Comparison of ENCODE assay signal across 8 cellular contexts in the genomic region with DNA sequence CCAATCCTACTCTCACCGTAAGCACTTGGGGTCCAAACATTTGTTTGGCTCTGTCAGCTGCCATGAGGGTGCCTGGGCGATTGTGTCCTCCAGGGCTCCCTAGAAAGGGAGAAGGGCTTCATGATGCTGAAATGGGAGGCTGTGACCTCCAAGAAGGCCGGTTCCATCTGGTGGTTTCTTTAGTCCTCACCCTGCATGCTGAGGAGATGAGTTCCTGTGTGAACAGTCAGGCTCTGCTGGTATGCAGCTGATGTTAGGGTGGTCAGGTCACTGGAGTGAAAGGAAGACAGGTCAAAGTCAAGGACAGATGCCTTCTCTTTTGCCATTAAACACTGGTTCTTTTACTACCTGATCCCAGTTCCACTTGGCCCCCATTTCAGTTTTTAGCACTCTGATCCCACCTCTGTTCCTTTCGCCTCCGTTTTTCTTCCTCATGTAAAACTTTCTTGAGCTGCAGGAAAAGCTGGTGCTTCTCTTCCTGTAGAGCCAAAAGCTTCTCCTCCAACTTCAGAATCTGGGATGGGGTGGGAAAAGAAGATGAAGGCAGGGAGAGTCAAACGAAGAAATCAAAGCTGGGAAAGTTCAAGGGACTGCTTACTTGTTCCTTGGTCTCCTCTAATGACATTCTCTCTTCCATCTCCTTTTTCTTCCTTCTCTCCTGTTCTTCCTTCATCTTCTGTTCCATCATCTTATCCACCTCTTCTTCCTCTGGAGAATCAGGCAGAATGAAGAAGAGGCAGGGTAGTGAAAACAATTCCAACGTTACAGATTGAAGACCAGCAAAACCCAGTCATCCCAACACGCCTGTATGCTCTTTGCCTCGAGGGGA. TPM values are rescaled to one million over a fixed set of nuclear protein-coding genes. Genes with fewer than 3 reads are reported as not detected.
DNase-seq lines count a peak whose midpoint lies in the region; ATAC-seq, FAIRE-seq and TF ChIP-seq lines count a peak whose summit lies in the region.

No MANE protein-coding gene starts in this region.

- DNase-seq in GM12864 (ENCODE audit: low read depth) = no peak
- peak; percentile 41 for DNase-seq in RCC 7860 (ENCODE audit: low spot score)
- DNase-seq in epithelial cell of prostate (ENCODE audit: low read depth, low spot score) = no peak
- no peak for DNase-seq in progenitor cell of endocrine pancreas (ENCODE audit: low spot score, unreplicated experiment)
- DNase-seq in NCI-H748 treated with DMSO at 0.1 percent for 48 hours (lab: John Stamatoyannopoulos, UW) = no peak
- DNase-seq in NCI-H2081 (lab: John Stamatoyannopoulos, UW) = no peak

- no peaks in the 10 kb centered on the region for H3K27me3 Mint-ChIP-seq in progenitor cell of endocrine pancreas

- no peaks in the 10 kb centered on the region for H3K9me3 Mint-ChIP-seq in progenitor cell of endocrine pancreas (ENCODE audit: low read depth)

- peaks cover 27% of the 10 kb centered on the region for H3K36me3 Mint-ChIP-seq in progenitor cell of endocrine pancreas (ENCODE audit: insufficient read depth)

- no peak for FAIRE-seq in RCC 7860 (lab: Jason Lieb, UNC)

- H3K4me3 ChIP-seq in GM12864 (ENCODE audit: low read depth, low read length) = peak overlapping the region; percentile 68

- H3K27ac ChIP-seq in epithelial cell of prostate = peak overlapping the region; percentile 92

- peak overlapping the region; percentile 92 for H3K27ac Mint-ChIP-seq in progenitor cell of endocrine pancreas

- peak overlapping the region; percentile 80 for H3K4me3 Mint-ChIP-seq in progenitor cell of endocrine pancreas (ENCODE audit: low read depth)

- ATAC-seq in GM21737 (IDR thresholded peaks at IDR 0.05; ENCODE audit: unreplicated experiment) = no peak
- no peak for ATAC-seq in HG03135 (IDR thresholded peaks at IDR 0.05; ENCODE audit: unreplicated experiment)

- peaks cover 19% of the 10 kb centered on the region for H3K4me1 Mint-ChIP-seq in progenitor cell of endocrine pancreas (ENCODE audit: low read depth)

- TF ChIP-seq CTCF in GM12864 (IDR thresholded peaks at IDR 0.05; ENCODE audit: low read depth, low read length, missing control alignments) (no peak), progenitor cell of endocrine pancreas (IDR thresholded peaks at IDR 0.05; ENCODE audit: unreplicated experiment) (no peak)

RNA-seq across cellular contexts. Expression of a gene that starts 1.1 kb away (rescaled TPM):
- total RNA-seq in progenitor cell of endocrine pancreas = 77.1 and 81.1 TPM in 2 replicates

RNA-seq across cellular contexts. Expression of a gene that starts 6.7 kb away (rescaled TPM):
- total RNA-seq in progenitor cell of endocrine pancreas = 323 and 338 TPM in 2 replicates

RNA-seq across cellular contexts. Expression of a gene that starts 15.0 kb away (rescaled TPM):
- total RNA-seq in progenitor cell of endocrine pancreas = 75.2 TPM in 2 replicates

RNA-seq across cellular contexts. Expression of a gene that starts 19.7 kb away (rescaled TPM):
- 2.7 and 4.3 TPM in 2 replicates for total RNA-seq in progenitor cell of endocrine pancreas

RNA-seq across cellular contexts. Expression of a gene that starts 22.2 kb away (rescaled TPM):
- total RNA-seq in progenitor cell of endocrine pancreas = 1.0 TPM in 1 of 2 replicates, not detected in the other
